In the genomic region with DNA sequence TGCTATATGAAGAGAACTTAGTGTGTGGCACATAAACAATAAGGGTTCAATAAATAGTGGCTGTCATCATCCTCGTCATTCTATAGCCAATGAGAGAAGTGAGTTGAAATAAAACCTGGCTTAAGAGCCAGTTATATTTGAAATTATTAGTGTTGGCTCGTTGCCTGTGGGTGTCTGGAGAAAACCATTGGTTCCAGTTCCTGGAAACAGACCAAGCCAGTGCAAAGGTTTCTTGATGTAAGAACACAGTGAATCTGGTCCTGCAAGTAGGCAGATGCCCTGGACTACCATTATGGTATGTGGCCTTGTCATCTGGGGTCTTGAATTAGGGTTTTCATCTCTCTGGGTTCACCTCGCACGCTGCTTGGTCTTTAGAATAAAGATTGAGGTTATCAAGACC, we compare ENCODE assay signal across 16 cellular contexts.
"Had no signal": no experiment of that assay in that cellular context is flagged by ENCODE, and none has a peak within 500 bp of the region (broad histone marks: within the 10 kb centered on the region; RNA-seq: fewer than 3 reads in every experiment).

No MANE protein-coding gene starts in this region.

- H3K36me3 Mint-ChIP-seq: activated naive CD4-positive, alpha-beta T cell treated with anti-CD3 and anti-CD28 coated beads, Interleukin-2, amount 10 ng/mL, durations not matched to agents 7 days and 5 days had no signal

- H3K4me3 Mint-ChIP-seq: activated CD4-positive, alpha-beta memory T cell treated with anti-CD3 and anti-CD28 coated beads for 36 hours; activated CD4-positive, alpha-beta T cell treated with anti-CD3 and anti-CD28 coated beads for 36 hours; activated CD8-positive, alpha-beta memory T cell treated with anti-CD3 and anti-CD28 coated beads, Interleukin-2, amount 10 ng/mL, durations not matched to agents 7 days and 5 days; activated naive CD4-positive, alpha-beta T cell treated with anti-CD3 and anti-CD28 coated beads, Interleukin-2, amount 10 ng/mL, durations not matched to agents 7 days and 5 days; nephron; T-helper 17 cell had no signal

- H3K27ac Mint-ChIP-seq: activated CD4-positive, alpha-beta memory T cell treated with anti-CD3 and anti-CD28 coated beads for 36 hours; activated CD4-positive, alpha-beta T cell treated with anti-CD3 and anti-CD28 coated beads for 36 hours; activated CD8-positive, alpha-beta memory T cell treated with anti-CD3 and anti-CD28 coated beads, Interleukin-2, amount 10 ng/mL, durations not matched to agents 7 days and 5 days; activated naive CD4-positive, alpha-beta T cell treated with anti-CD3 and anti-CD28 coated beads, Interleukin-2, amount 10 ng/mL, durations not matched to agents 7 days and 5 days; nephron; T-helper 17 cell had no signal

- H3K4me1 Mint-ChIP-seq: nephron had no signal

- H3K9me3 Mint-ChIP-seq: activated CD4-positive, alpha-beta memory T cell treated with anti-CD3 and anti-CD28 coated beads for 36 hours; activated naive CD4-positive, alpha-beta T cell treated with anti-CD3 and anti-CD28 coated beads, Interleukin-2, amount 10 ng/mL, durations not matched to agents 7 days and 5 days; nephron had no signal

- H3K27me3 Mint-ChIP-seq: activated CD4-positive, alpha-beta memory T cell treated with anti-CD3 and anti-CD28 coated beads for 36 hours; activated CD4-positive, alpha-beta T cell treated with anti-CD3 and anti-CD28 coated beads for 36 hours; activated CD8-positive, alpha-beta memory T cell treated with anti-CD3 and anti-CD28 coated beads, Interleukin-2, amount 10 ng/mL, durations not matched to agents 7 days and 5 days; T-helper 17 cell had no signal

- ATAC-seq: activated CD4-positive, alpha-beta T cell treated with anti-CD3 and anti-CD28 coated beads for 36 hours; activated CD8-positive, alpha-beta memory T cell treated with anti-CD3 and anti-CD28 coated beads, Interleukin-2, amount 10 ng/mL, durations not matched to agents 7 days and 5 days; right cardiac atrium; T-helper 17 cell had no signal

- H3K27ac ChIP-seq: WERI-Rb-1 had no signal

- H3K36me3 ChIP-seq: WERI-Rb-1 had no signal

- DNase-seq: activated CD4-positive, alpha-beta memory T cell treated with anti-CD3 and anti-CD28 coated beads for 36 hours; activated CD4-positive, alpha-beta T cell treated with anti-CD3 and anti-CD28 coated beads for 36 hours; activated CD8-positive, alpha-beta memory T cell treated with anti-CD3 and anti-CD28 coated beads, Interleukin-2, amount 10 ng/mL, durations not matched to agents 7 days and 5 days; activated naive CD4-positive, alpha-beta T cell treated with anti-CD3 and anti-CD28 coated beads, Interleukin-2, amount 10 ng/mL, durations not matched to agents 7 days and 5 days; activated T-cell treated with anti-CD3 and anti-CD28 coated beads, Interleukin-2, amount 50 U/mL, for 1 hour; central memory CD4-positive, alpha-beta T cell; effector memory CD4-positive, alpha-beta T cell; hippocampal formation; kidney; nucleus accumbens; right cardiac atrium; stimulated activated CD4-positive, alpha-beta T cell treated with anti-CD3 and anti-CD28 coated beads, Interleukin-12 subunit alpha, Interleukin-12 subunit beta, amount 100 ng/mL, for 4 hours; stimulated activated CD4-positive, alpha-beta T cell treated with anti-CD3 and anti-CD28 coated beads, Interleukin-2, amount 100 ng/mL, for 24 hours; T-helper 17 cell; WERI-Rb-1 had no signal
